8 cellular contexts compared by ENCODE assay signal in genomic region chr16:58732545-58733247, GRCh38. TPM values are rescaled to one million over a fixed set of nuclear protein-coding genes. Genes with fewer than 3 reads are reported as not detected.
A peak's percentile ranks its signal among the peaks of the same experiment; 100 is the strongest.
DNase-seq lines count a peak whose midpoint lies in the region; ATAC-seq and TF ChIP-seq lines count a peak whose summit lies in the region.

No MANE protein-coding gene starts in this region.

- H3K4me1 Mint-ChIP-seq in T-cell = peaks cover 33 to 49% (median 44%) of the 10 kb centered on the region in 3 donors

- CTCF ChIA-PET in T-cell (lab: Charles Lee) = no interaction called here

- no peaks in the 10 kb centered on the region for H3K9me3 Mint-ChIP-seq in T-cell

- no peaks in the 10 kb centered on the region for H3K9me3 ChIP-seq in heart right ventricle
- no peaks in the 10 kb centered on the region for H3K9me3 ChIP-seq in sigmoid colon

- H3K36me3 Mint-ChIP-seq in T-cell = no peaks in the 10 kb centered on the region

- peak overlapping the region; percentile 94 to 98 (median 95) for H3K4me3 Mint-ChIP-seq in T-cell

- H3K4me3 ChIP-seq in heart right ventricle (peak overlapping the region in 9 of 10 donors; percentile 74 to 99 (median 91)), fibroblast of the aortic adventitia (ENCODE audit: low read depth, low read length) (peak overlapping the region; percentile 90), sigmoid colon (peak overlapping the region; percentile 74 to 95 (median 82))

- intact Hi-C loops in heart right ventricle (cut with DNase I) = loop anchor here in 7 of 10 donors (5.0 to 10.0 kb wide), 5 partner anchors 35 to 398 kb away; partner anchors contain the start of genes SLC38A7 (in 6 of the 7) and SETD6 (in 1 of the 7)
- intact Hi-C loops in Right ventricle myocardium inferior (cut with DNase I) = loop anchor here (5.0 to 10.0 kb wide), 2 partner anchors 50 to 218 kb away; partner anchors contain the start of genes SETD6 and SLC38A7
- intact Hi-C loops in sigmoid colon (cut with DNase I) = loop anchor here (1.0 to 10.0 kb wide), 3 partner anchors 47 to 218 kb away; partner anchors contain the start of genes CNOT1 and SETD6

- H3K27me3 Mint-ChIP-seq in T-cell = no peaks in the 10 kb centered on the region

- TF ChIP-seq POLR2A in sigmoid colon (IDR thresholded peaks at IDR 0.05) = no peak

- no peak for ATAC-seq in heart right ventricle
- no peak for ATAC-seq in Right ventricle myocardium inferior
- ATAC-seq in HG02981 (IDR thresholded peaks at IDR 0.05; ENCODE audit: unreplicated experiment) = peak; percentile 37
- no peak for ATAC-seq in T-cell (replicated peaks in 1 of 4)

- TF ChIP-seq EP300 in sigmoid colon (IDR thresholded peaks at IDR 0.05) = no peak

- H3K36me3 ChIP-seq in heart right ventricle = peaks cover 0 to 6% (median 0%) of the 10 kb centered on the region in 9 donors
- peaks cover 0 to 6% (median 0%) of the 10 kb centered on the region in 4 donors for H3K36me3 ChIP-seq in sigmoid colon

- H3K27ac ChIP-seq in heart right ventricle = peak overlapping the region in 8 of 10 donors; percentile 86 to 94 (median 89)
- peak overlapping the region; percentile 84 to 89 (median 86) for H3K27ac ChIP-seq in sigmoid colon

- WGBS in heart right ventricle, 2 donors = 38 to 41% methylated on average over 9 of the region's 9 CpGs
- WGBS in sigmoid colon, 2 donors = 22 to 55% methylated on average over 9 of the region's 9 CpGs

- H3K4me1 ChIP-seq in heart right ventricle (peaks cover 0 to 67% (median 41%) of the 10 kb centered on the region in 9 donors), sigmoid colon (peaks cover 5 to 25% (median 18%) of the 10 kb centered on the region in 4 donors)

- TF ChIP-seq CTCF in heart right ventricle (IDR thresholded peaks at IDR 0.05) (no peak), fibroblast of the aortic adventitia (IDR thresholded peaks at IDR 0.05; ENCODE audit: insufficient read depth, low read length) (no peak), sigmoid colon (IDR thresholded peaks at IDR 0.05) (no peak)

- POLR2A ChIA-PET in T-cell (lab: Charles Lee) = no interaction called here

- peak overlapping the region; percentile 25 to 30 for H3K27ac Mint-ChIP-seq in T-cell

- DNase-seq in heart right ventricle (no peak), Right ventricle myocardium inferior (ENCODE audit: missing footprints) (no peak), T-cell (no peak), fibroblast of the aortic adventitia (ENCODE audit: low read depth) (peak; percentile 62), sigmoid colon (no peak), KG1 (lab: John Stamatoyannopoulos, UW) (no peak), epidermal melanocyte (ENCODE audit: insufficient read length, low spot score) (no peak)

- no peaks in the 10 kb centered on the region for H3K27me3 ChIP-seq in heart right ventricle
- no peaks in the 10 kb centered on the region for H3K27me3 ChIP-seq in sigmoid colon

RNA-seq across cellular contexts. Expression of gene GOT2, which starts 1.4 kb away (rescaled TPM):
- 100 to 1,000 TPM; 379 to 658 (median 556) TPM for total RNA-seq in heart right ventricle
- 100 to 1,000 TPM; 154 to 254 TPM for polyA plus RNA-seq in heart right ventricle
- 524 TPM for total RNA-seq in Right ventricle myocardium inferior
- total RNA-seq in T-cell = 10 to 100 TPM; 29.2 to 43.4 (median 42.0) TPM
- total RNA-seq in fibroblast of the aortic adventitia (ENCODE audit: low replicate concordance) = 13.1 and 29.9 TPM in 2 replicates
- total RNA-seq in sigmoid colon = 10 to 100 TPM; 33.7 to 52.1 (median 44.4) TPM
- 10 to 100 TPM; 55.3 to 88.2 (median 84.6) TPM for polyA plus RNA-seq in sigmoid colon

RNA-seq across cellular contexts. Expression of gene SLC38A7, which starts 48.1 kb away (rescaled TPM):
- total RNA-seq in heart right ventricle (10 to 100 TPM; 24.1 to 38.7 (median 31.8) TPM), Right ventricle myocardium inferior (32.7 TPM), T-cell (10 to 100 TPM in 3 of 5 donors, 1 to 10 TPM in 2; 7.7 to 15.5 (median 13.4) TPM), fibroblast of the aortic adventitia (ENCODE audit: low replicate concordance) (17.3 and 27.4 TPM in 2 replicates), sigmoid colon (10 to 100 TPM in 3 of 4 donors, 1 to 10 TPM in 1; 9.5 to 17.4 (median 12.1) TPM)
- polyA plus RNA-seq in heart right ventricle (10 to 100 TPM; 10.3 to 41.3 TPM), sigmoid colon (10 to 100 TPM in 1 of 3 donors, 1 to 10 TPM in 1, under 1 TPM in 1; 0.60 to 10.4 (median 1.8) TPM)
